Comparison of ENCODE assay signal across 8 cellular contexts in genomic region chr1:28668191-28668955, GRCh38. TPM values are rescaled to one million over a fixed set of nuclear protein-coding genes. Genes with fewer than 3 reads are reported as not detected.
DNase-seq lines count a peak whose midpoint lies in the region; ATAC-seq, FAIRE-seq and TF ChIP-seq lines count a peak whose summit lies in the region.

Gene GMEB1 (plus strand): TSS chr1:28668784. CDS start chr1:28683613, 14,829 bp downstream.

- H3K79me2 ChIP-seq in ACC112 (ENCODE audit: control insufficient read depth, insufficient read depth, low read length, unreplicated experiment), result peaks cover 11% of the 10 kb centered on the region
- peaks cover 40% of the 10 kb centered on the region for H3K79me2 ChIP-seq in smooth muscle cell (ENCODE audit: low read depth)

- H3K4me2 ChIP-seq in smooth muscle cell, result peak within 1 kb of the TSS; percentile 100

- 3% methylated on average over 24 of the region's 57 CpGs for WGBS in smooth muscle cell (ENCODE audit: low lambda C conversion rate)

- H3K4me3 ChIP-seq in ACC112 (ENCODE audit: low read depth, low read length), result peak within 1 kb of the TSS; percentile 86
- H3K4me3 ChIP-seq in bronchial epithelial cell (ENCODE audit: low read depth, low read length), result peak within 1 kb of the TSS; percentile 78
- peak within 1 kb of the TSS; percentile 96 for H3K4me3 ChIP-seq in smooth muscle cell

- H3K27ac ChIP-seq in ACC112 (ENCODE audit: low read depth, low read length) (peak within 1 kb of the TSS; percentile 90), smooth muscle cell (ENCODE audit: low read depth) (peak within 1 kb of the TSS; percentile 98)

- H4K20me1 ChIP-seq in smooth muscle cell (ENCODE audit: low read depth), result no peaks in the 10 kb centered on the region

- peaks cover 7 to 16% (median 13%) of the 10 kb centered on the region in 3 donors for H3K27me3 Mint-ChIP-seq in immature natural killer cell (ENCODE audit: low read depth in 3 of 3)

- H3K36me3 Mint-ChIP-seq in immature natural killer cell, result no peaks in the 10 kb centered on the region

- H3K27me3 ChIP-seq in ACC112 (ENCODE audit: insufficient read depth, low read length), result no peaks in the 10 kb centered on the region
- no peaks in the 10 kb centered on the region for H3K27me3 ChIP-seq in bronchial epithelial cell (ENCODE audit: control insufficient read depth, insufficient read depth, low read length)
- no peaks in the 10 kb centered on the region for H3K27me3 ChIP-seq in smooth muscle cell (ENCODE audit: low read depth)

- H2AFZ ChIP-seq in ACC112 (ENCODE audit: low read length, unreplicated experiment) (peak within 1 kb of the TSS; percentile 96), smooth muscle cell (ENCODE audit: low read depth) (peak within 1 kb of the TSS; percentile 100)

- H3K9ac ChIP-seq in smooth muscle cell (ENCODE audit: low read depth), result peak within 1 kb of the TSS; percentile 98

- peak within 1 kb of the TSS; percentile 98 to 99 (median 99) for H3K27ac Mint-ChIP-seq in immature natural killer cell

- H3K4me1 ChIP-seq in ACC112 (ENCODE audit: control insufficient read depth, insufficient read depth, low read length, unreplicated experiment) (peaks cover 5% of the 10 kb centered on the region), smooth muscle cell (ENCODE audit: low read depth) (peaks cover 18% of the 10 kb centered on the region)

- H3F3A ChIP-seq in smooth muscle cell (ENCODE audit: low read depth), result peaks cover 12% of the 10 kb centered on the region

- ATAC-seq in GM18867 (IDR thresholded peaks at IDR 0.05; ENCODE audit: unreplicated experiment) (peak; percentile 81), HG03103 (IDR thresholded peaks at IDR 0.05; ENCODE audit: low read depth, unreplicated experiment) (peak; percentile 59)

- peak within 1 kb of the TSS; percentile 92 to 100 (median 94) for H3K4me3 Mint-ChIP-seq in immature natural killer cell

- DNase-seq in NCI-H2227 (lab: John Stamatoyannopoulos, UW; ENCODE audit: unreplicated experiment), result peak; percentile 95
- DNase-seq in activated CD4-positive, CD25-positive, alpha-beta regulatory T cell (lab: John Stamatoyannopoulos, UW), result peak; percentile 70 to 80 (median 76)
- peak; percentile 60 for DNase-seq in bronchial epithelial cell (ENCODE audit: low read depth)
- peak; percentile 85 to 88 (median 87) for DNase-seq in immature natural killer cell
- peak; percentile 42 for DNase-seq in smooth muscle cell (lab: John Stamatoyannopoulos, UW; ENCODE audit: unreplicated experiment)

- peaks cover 20 to 22% of the 10 kb centered on the region in 2 donors for H3K4me1 Mint-ChIP-seq in immature natural killer cell

- FAIRE-seq in bronchial epithelial cell (lab: Jason Lieb, UNC), result peak; percentile 77

- TF ChIP-seq CTCF in bronchial epithelial cell (IDR thresholded peaks at IDR 0.05; ENCODE audit: insufficient read depth, low read length, severe bottlenecking) (no peak), smooth muscle cell (IDR thresholded peaks at IDR 0.05; ENCODE audit: borderline replicate concordance, insufficient read depth, poor library complexity, severe bottlenecking) (no peak)

- no peaks in the 10 kb centered on the region for H3K9me3 ChIP-seq in smooth muscle cell (replicated peaks; ENCODE audit: low read depth)

- H3K9me3 Mint-ChIP-seq in immature natural killer cell, result no peaks in the 10 kb centered on the region

- H3K36me3 ChIP-seq in ACC112 (ENCODE audit: insufficient read depth, low read length), result no peaks in the 10 kb centered on the region
- no peaks in the 10 kb centered on the region for H3K36me3 ChIP-seq in bronchial epithelial cell (ENCODE audit: control insufficient read depth, insufficient read depth, low read length)
- no peaks in the 10 kb centered on the region for H3K36me3 ChIP-seq in smooth muscle cell (ENCODE audit: low read depth)

RNA-seq across cellular contexts. Expression of gene GMEB1, which starts in this region (rescaled TPM):
- total RNA-seq in bronchial epithelial cell (7.6 and 7.9 TPM in 2 replicates), smooth muscle cell (12.3 and 16.3 TPM in 2 replicates)
- polyA plus RNA-seq in immature natural killer cell (10 to 100 TPM; 13.4 to 29.2 (median 15.3) TPM), smooth muscle cell (8.5 and 13.0 TPM in 2 replicates)

Comparison
In these comparisons a context has a peak if more than half of its experiments do, and no peak if none do; other contexts are left out.
1. Peak in every context shown above with its lines: DNase-seq, ATAC-seq, H3K4me3 ChIP-seq and H3K27ac ChIP-seq.
2. DNase-seq: peak in every context shown above with its lines; median percentile 95 in NCI-H2227; 87 in immature natural killer cell; 76 in activated CD4-positive, CD25-positive, alpha-beta regulatory T cell; 60 in bronchial epithelial cell; 42 in smooth muscle cell.